1 cellular context compared by ENCODE assay signal in the genomic region with DNA sequence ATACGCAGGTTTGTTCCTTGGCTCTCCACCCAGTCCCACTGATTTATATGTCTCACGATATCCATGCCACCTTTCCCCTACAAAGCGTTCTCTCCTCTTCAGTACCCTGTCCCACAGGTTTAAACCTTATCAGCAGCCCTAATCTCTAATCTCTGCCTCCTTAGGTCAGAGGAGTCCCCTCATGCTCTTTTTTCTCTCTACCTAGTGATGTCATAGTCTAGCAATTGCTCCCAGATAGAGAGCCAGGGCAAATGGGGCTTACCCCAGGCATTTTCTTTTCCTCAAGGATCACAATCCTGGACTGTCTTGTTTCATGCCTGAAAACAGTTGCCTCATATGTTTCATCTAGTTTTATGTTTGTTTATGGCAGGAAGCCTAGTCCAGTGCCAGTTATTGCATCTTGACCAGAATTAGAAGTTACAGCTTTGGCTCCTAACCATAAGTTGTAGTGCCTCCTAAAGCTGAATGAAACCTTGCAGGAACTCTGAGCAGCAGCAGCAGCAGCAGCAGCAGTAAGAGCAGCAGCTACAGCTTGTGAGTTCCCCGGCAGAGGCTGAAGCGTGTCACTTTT.
TF ChIP-seq lines count a peak whose summit lies in the region.

No MANE protein-coding gene starts in this region.

TF ChIP-seq in IMR-90, 13 proteins besides CTCF, POLR2A, EP300 and RAD21 (continued from another document):
- TF ChIP-seq, protein P1, sequence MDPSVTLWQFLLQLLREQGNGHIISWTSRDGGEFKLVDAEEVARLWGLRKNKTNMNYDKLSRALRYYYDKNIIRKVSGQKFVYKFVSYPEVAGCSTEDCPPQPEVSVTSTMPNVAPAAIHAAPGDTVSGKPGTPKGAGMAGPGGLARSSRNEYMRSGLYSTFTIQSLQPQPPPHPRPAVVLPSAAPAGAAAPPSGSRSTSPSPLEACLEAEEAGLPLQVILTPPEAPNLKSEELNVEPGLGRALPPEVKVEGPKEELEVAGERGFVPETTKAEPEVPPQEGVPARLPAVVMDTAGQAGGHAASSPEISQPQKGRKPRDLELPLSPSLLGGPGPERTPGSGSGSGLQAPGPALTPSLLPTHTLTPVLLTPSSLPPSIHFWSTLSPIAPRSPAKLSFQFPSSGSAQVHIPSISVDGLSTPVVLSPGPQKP (IDR thresholded peaks at IDR 0.05; ENCODE audit: borderline replicate concordance, low read depth, low read length), result no peak
- TF ChIP-seq MAZ (IDR thresholded peaks at IDR 0.05; ENCODE audit: borderline replicate concordance, low read depth, low read length) (no peak), CEBPB (IDR thresholded peaks at IDR 0.05; ENCODE audit: low read depth, low read length) (no peak), CHD1 (IDR thresholded peaks at IDR 0.05; ENCODE audit: low read depth, low read length) (no peak)
TF ChIP-seq in IMR-90: peak in this region for 0.
